In the genomic region with DNA sequence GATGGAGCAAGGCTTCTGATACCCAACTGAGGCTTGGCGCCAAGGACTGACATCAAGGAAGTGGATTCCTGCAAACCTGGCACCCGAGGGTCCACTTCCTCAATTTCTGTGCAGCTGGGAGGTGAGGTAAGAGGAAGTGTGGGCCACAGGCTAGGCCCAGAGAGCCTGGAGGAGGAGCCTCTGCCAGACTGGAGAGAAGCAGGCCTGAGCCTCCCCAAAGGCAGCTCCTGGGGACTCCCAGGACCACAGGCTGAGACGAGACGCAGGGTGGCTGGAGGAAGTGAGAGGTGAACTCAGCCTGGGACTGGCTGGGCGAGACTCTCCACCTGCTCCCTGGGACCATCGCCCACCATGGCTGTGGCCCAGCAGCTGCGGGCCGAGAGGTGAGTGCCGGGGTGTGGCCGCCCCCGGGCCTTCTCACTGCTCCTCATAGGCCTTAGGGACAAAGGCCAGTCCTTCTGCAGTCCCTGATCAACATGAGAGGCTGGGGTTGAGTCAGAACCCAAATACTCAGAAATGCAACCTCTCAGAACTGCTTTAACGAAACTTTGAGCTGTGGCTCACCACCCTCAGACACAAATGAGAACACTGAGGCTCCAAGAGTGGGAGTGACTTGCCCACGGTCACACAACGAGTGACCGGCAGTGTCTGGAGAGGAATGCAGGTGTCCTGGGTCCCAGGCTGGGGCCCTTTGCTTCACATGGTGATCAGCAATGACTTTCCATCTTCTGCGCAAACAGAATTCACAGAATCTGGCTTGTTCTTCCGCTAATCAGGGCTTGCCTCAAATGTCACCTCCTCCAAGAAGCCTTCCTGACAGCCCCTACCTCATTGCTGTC, we compare ENCODE assay signal across 9 cellular contexts. TPM values are rescaled to one million over a fixed set of nuclear protein-coding genes. Genes with fewer than 3 reads are reported as not detected.
A peak's percentile ranks its signal among the peaks of the same experiment; 100 is the strongest.
DNase-seq lines count a peak whose midpoint lies in the region; ATAC-seq and TF ChIP-seq lines count a peak whose summit lies in the region.
"Had no signal": no experiment of that assay in that cellular context is flagged by ENCODE, and none has a peak within 500 bp of the region (broad histone marks: within the 10 kb centered on the region; RNA-seq: fewer than 3 reads in every experiment).

A gene (plus strand): TSS at position 186 of the 839 bp plus-strand sequence. CDS start 166 bp downstream, at position 352.

- no peaks in the 10 kb centered on the region for H4K20me1 ChIP-seq in Loucy (ENCODE audit: insufficient read depth, low read length, poor library complexity, severe bottlenecking)

- H3K9me3 Mint-ChIP-seq in Calu3 (ENCODE audit: low read depth, unreplicated experiment): no peaks in the 10 kb centered on the region

- peaks cover 50% of the 10 kb centered on the region for H3K27me3 Mint-ChIP-seq in Calu3 (ENCODE audit: unreplicated experiment)

- TF ChIP-seq CTCF in GM12864 (IDR thresholded peaks at IDR 0.05; ENCODE audit: low read depth, low read length, missing control alignments) (no peak), Loucy (conservative IDR thresholded peaks at IDR 0.05; ENCODE audit: low read length) (no peak), transverse colon (IDR thresholded peaks at IDR 0.05) (no peak), Calu3 (IDR thresholded peaks at IDR 0.05; ENCODE audit: unreplicated experiment) (no peak)

- peak; percentile 57 for TF ChIP-seq POLR2A in transverse colon (IDR thresholded peaks at IDR 0.05)

- H3F3A ChIP-seq in Loucy (ENCODE audit: low read depth): no peaks in the 10 kb centered on the region

- no peaks in the 10 kb centered on the region for H3K9me2 ChIP-seq in Loucy (replicated peaks; ENCODE audit: low read depth, low read length)

- DNase-seq in GM12864 (ENCODE audit: low read depth) (peak; percentile 96), mesenteric fat pad (ENCODE audit: low spot score) (peak; percentile 88), transverse colon (peak; percentile 77), NCI-H82 (lab: John Stamatoyannopoulos, UW) (no peak), Calu3 (no peak)
- DNase-seq in activated T-helper 9 cell treated with anti-CD3 and anti-CD28 coated beads, Interleukin-2, amount 50 U/mL, for 16 hours (ENCODE audit: low read depth): peak; percentile 12

- peak; percentile 56 for ATAC-seq in GM21526 (IDR thresholded peaks at IDR 0.05; ENCODE audit: low FRiP score, unreplicated experiment)

- no peaks in the 10 kb centered on the region for H3K36me3 ChIP-seq in Loucy (ENCODE audit: insufficient read depth, low read length)
- H3K36me3 ChIP-seq in transverse colon: no peaks in the 10 kb centered on the region

- CTCF ChIA-PET in Calu3 (lab: Charles Lee): interaction anchor here (1.0 kb wide), 1 partner anchor 9 kb away, joined by 3 read pairs; no protein-coding TSS in a partner anchor

- H3K4me2 ChIP-seq in Loucy (ENCODE audit: low read depth, low read length, poor library complexity, severe bottlenecking): no peak within 1 kb of the TSS

- no peak within 1 kb of the TSS for H3K9ac ChIP-seq in Loucy (ENCODE audit: low read depth, low read length, poor library complexity, severe bottlenecking)

- intact Hi-C loops in transverse colon (cut with DNase I; ENCODE audit: low total_unique reads): no loop called here
- intact Hi-C loops in Calu3 (cut with micrococcal nuclease; ENCODE audit: unreplicated experiment): no loop called here

- no peak for TF ChIP-seq EP300 in transverse colon (IDR thresholded peaks at IDR 0.05; ENCODE audit: low read depth)

- no peaks in the 10 kb centered on the region for H3K4me1 ChIP-seq in Loucy (ENCODE audit: insufficient read depth, low read length, poor library complexity, severe bottlenecking)
- H3K4me1 ChIP-seq in transverse colon: peaks cover 0 to 4% (median 0%) of the 10 kb centered on the region in 4 donors

- no TSS peak for BruUV-seq in Calu3 (replicated peaks; lab: Mats Ljungman, UMichigan)

- H3K36me3 Mint-ChIP-seq in Calu3 (ENCODE audit: insufficient read depth, unreplicated experiment): no peaks in the 10 kb centered on the region

- H3K27ac Mint-ChIP-seq in Calu3 (ENCODE audit: unreplicated experiment): no peak within 1 kb of the TSS

- H3K4me3 Mint-ChIP-seq in Calu3 (ENCODE audit: low read depth, unreplicated experiment): no peak within 1 kb of the TSS

- in situ Hi-C loops in transverse colon (cut with MboI; ENCODE audit: low pct_ligation_motif_present in 1 of 4, low pct_unique_long_range_greater_than_20kb in 1 of 4, low sequenced_read_pairs in 3 of 4): loop anchor here in 2 of 4 donors (10.0 to 25.0 kb wide), 3 partner anchors 114 to 324 kb away; a partner anchor contains a TSS

- H3K79me2 ChIP-seq in Loucy (ENCODE audit: insufficient read depth, low read length): no peaks in the 10 kb centered on the region

- WGBS in transverse colon (ENCODE audit: low coverage in 1 of 2), 2 donors: 49 to 72% methylated on average over 2 to 15 of the region's 17 CpGs

- peaks cover 8% of the 10 kb centered on the region for H3K4me1 Mint-ChIP-seq in Calu3 (ENCODE audit: low read depth, unreplicated experiment)

- H2AFZ ChIP-seq in Loucy (ENCODE audit: low read length): peak within 1 kb of the TSS; percentile 49; the same call in 1 of the 2 replicates

- peak within 1 kb of the TSS; percentile 62 for H3K4me3 ChIP-seq in GM12864 (ENCODE audit: low read depth, low read length)
- no peak within 1 kb of the TSS for H3K4me3 ChIP-seq in Loucy (ENCODE audit: low read length, poor library complexity, severe bottlenecking)
- peak within 1 kb of the TSS in 1 of 4 donors; percentile 28 for H3K4me3 ChIP-seq in transverse colon

- peak within 1 kb of the TSS; percentile 47 to 81 (median 74) for H3K27ac ChIP-seq in transverse colon
- H3K27ac ChIP-seq: epithelial cell of prostate had no signal

- H3K27me3 ChIP-seq in Loucy (ENCODE audit: insufficient read depth, low read length, poor library complexity, severe bottlenecking) (no peaks in the 10 kb centered on the region), transverse colon (no peaks in the 10 kb centered on the region)

- H3K9me3 ChIP-seq in Loucy (ENCODE audit: insufficient read depth, low read depth, low read length) (no peaks in the 10 kb centered on the region), transverse colon (no peaks in the 10 kb centered on the region)

RNA-seq across cellular contexts. Expression of the gene that starts here (rescaled TPM):
- total RNA-seq in mesenteric fat pad (51.0 TPM), transverse colon (10 to 100 TPM in 3 of 4 donors, 1 to 10 TPM in 1; 9.4 to 98.7 (median 23.5) TPM), Calu3 (2022) (0.54 TPM in 1 of 2 replicates, not detected in the other)

Comparison
In these comparisons a context has a peak if more than half of its experiments do, and no peak if none do; other contexts are left out.
1. DNase-seq: peak in GM12864 (single experiment), activated T-helper 9 cell treated with anti-CD3 and anti-CD28 coated beads, Interleukin-2, amount 50 U/mL, for 16 hours (single experiment), mesenteric fat pad (single experiment) and transverse colon (single experiment); none in NCI-H82 (single experiment) and Calu3 (single experiment).